Comparison of ENCODE assay signal across 2 cellular contexts in genomic region chr6:153083869-153084268, GRCh38.
TF ChIP-seq lines count a peak whose summit lies in the region.

No MANE protein-coding gene starts in this region.

TF ChIP-seq in IMR-90, 13 proteins besides CTCF, POLR2A, EP300 and RAD21:
- TF ChIP-seq FOS (IDR thresholded peaks at IDR 0.05; ENCODE audit: low read depth, low read length): no peak
- no peak for TF ChIP-seq ELK1 (IDR thresholded peaks at IDR 0.05; ENCODE audit: borderline replicate concordance, low read depth, low read length)
- no peak for TF ChIP-seq SMC3 (IDR thresholded peaks at IDR 0.05; ENCODE audit: low read depth, low read length)
- TF ChIP-seq NFE2L2 (IDR thresholded peaks at IDR 0.05; ENCODE audit: low read depth, low read length): no peak
- TF ChIP-seq USF2 (IDR thresholded peaks at IDR 0.05; ENCODE audit: low read depth, low read length): no peak
- no peak for TF ChIP-seq CHD1 (IDR thresholded peaks at IDR 0.05; ENCODE audit: low read depth, low read length)
- no peak for TF ChIP-seq RCOR1 (IDR thresholded peaks at IDR 0.05; ENCODE audit: insufficient replicate concordance, low read length)
- no peak for TF ChIP-seq MAFK (IDR thresholded peaks at IDR 0.05; ENCODE audit: low read depth, low read length)
- TF ChIP-seq MAZ (IDR thresholded peaks at IDR 0.05; ENCODE audit: borderline replicate concordance, low read depth, low read length): no peak
- no peak for TF ChIP-seq RFX5 (IDR thresholded peaks at IDR 0.05; ENCODE audit: low read depth, low read length)
- no peak for TF ChIP-seq CEBPB (IDR thresholded peaks at IDR 0.05; ENCODE audit: low read depth, low read length)
- TF ChIP-seq MXI1 (IDR thresholded peaks at IDR 0.05; ENCODE audit: borderline replicate concordance, low read depth, low read length): no peak
- no peak for TF ChIP-seq BHLHE40 (IDR thresholded peaks at IDR 0.05; ENCODE audit: low read depth, low read length)

TF ChIP-seq in WTC11, 78 proteins besides CTCF, POLR2A, EP300 and RAD21:
- TF ChIP-seq E2F5 (CRISPR knock-in tag; IDR thresholded peaks at IDR 0.05): no peak
- TF ChIP-seq ETV6 (CRISPR knock-in tag; IDR thresholded peaks at IDR 0.05): no peak
- no peak for TF ChIP-seq HMGA2 (CRISPR knock-in tag; IDR thresholded peaks at IDR 0.05)
- TF ChIP-seq JAZF1 (CRISPR knock-in tag; IDR thresholded peaks at IDR 0.05): no peak
- TF ChIP-seq ERG (CRISPR knock-in tag; IDR thresholded peaks at IDR 0.05): no peak
